19 cellular contexts compared by ENCODE assay signal in genomic region chr9:135662758-135663450, GRCh38. TPM values are rescaled to one million over a fixed set of nuclear protein-coding genes. Genes with fewer than 3 reads are reported as not detected.
DNase-seq lines count a peak whose midpoint lies in the region; TF ChIP-seq lines count a peak whose summit lies in the region.
"Had no signal": no experiment of that assay in that cellular context is flagged by ENCODE, and none has a peak within 500 bp of the region (broad histone marks: within the 10 kb centered on the region; RNA-seq: fewer than 3 reads in every experiment).

TSS of gene LCN9 (plus strand) at chr9:135663309. CDS start at chr9:135663322, 13 bp downstream.

- no peak within 1 kb of the TSS for H3K27ac ChIP-seq in osteoblast (ENCODE audit: low read depth, low read length)
- H3K27ac ChIP-seq in GM23248 = no peak within 1 kb of the TSS
- H3K27ac ChIP-seq: adrenal gland, vagina had no signal

- H3K79me2 ChIP-seq in osteoblast (ENCODE audit: insufficient read depth, low read length) = no peaks in the 10 kb centered on the region
- no peaks in the 10 kb centered on the region for H3K79me2 ChIP-seq in GM23248 (ENCODE audit: insufficient read depth)

- H3K36me3 ChIP-seq in osteoblast (ENCODE audit: insufficient read depth, low read length) (no peaks in the 10 kb centered on the region), GM23248 (ENCODE audit: low read depth) (no peaks in the 10 kb centered on the region)
- H3K36me3 ChIP-seq: adrenal gland, vagina had no signal

- H3K9me2 ChIP-seq in GM23248 (ENCODE audit: insufficient read depth) = no peaks in the 10 kb centered on the region

- 40 to 41% methylated on average over 24 to 25 of the region's 25 CpGs for WGBS in GM23248 (ENCODE audit: low coverage in 1 of 2, low lambda C conversion rate in 2 of 2, missing lambda C conversion rate in 2 of 2), 2 experiments

- no peak within 1 kb of the TSS for H3K27ac Mint-ChIP-seq in T-helper 2 cell treated with Interferon-gamma antibody and Interleukin-4, amounts not matched to agents 5 μg/mL and 100 μg/mL, for 36 hours
- H3K27ac Mint-ChIP-seq: stimulated activated memory B cell treated with anti-CD40 and anti-IgM and Interleukin-4, amounts not matched to agents 10 μg/mL and 1 μg/mL and 100 μg/mL, for 72 hours; T-helper 1 cell treated with Interleukin-12 subunit alpha and Interleukin-12 subunit beta and Interleukin-4 antibody, amounts not matched to agents 30 μg/mL and 1 μg/mL, for 36 hours had no signal

- no peaks in the 10 kb centered on the region for H3F3A ChIP-seq in GM23248 (ENCODE audit: insufficient read depth)

- H4K20me1 ChIP-seq in osteoblast (ENCODE audit: insufficient read depth, low read length) (no peaks in the 10 kb centered on the region), GM23248 (ENCODE audit: insufficient read depth) (no peaks in the 10 kb centered on the region)

- H3K9me3 ChIP-seq in osteoblast (ENCODE audit: low read depth, low read length) (no peaks in the 10 kb centered on the region), GM23248 (ENCODE audit: low read depth) (no peaks in the 10 kb centered on the region)
- H3K9me3 ChIP-seq: adrenal gland, vagina had no signal

- H3K36me3 Mint-ChIP-seq in T-helper 2 cell treated with Interferon-gamma antibody and Interleukin-4, amounts not matched to agents 5 μg/mL and 100 μg/mL, for 36 hours (ENCODE audit: low read depth) = no peaks in the 10 kb centered on the region
- H3K36me3 Mint-ChIP-seq: CD4-positive, CD25-positive, alpha-beta regulatory T cell; stimulated activated memory B cell treated with anti-CD40 and anti-IgM and Interleukin-4, amounts not matched to agents 10 μg/mL and 1 μg/mL and 100 μg/mL, for 72 hours had no signal

- no peaks in the 10 kb centered on the region for H3K27me3 Mint-ChIP-seq in T-helper 2 cell treated with Interferon-gamma antibody and Interleukin-4, amounts not matched to agents 5 μg/mL and 100 μg/mL, for 36 hours (ENCODE audit: low read depth)
- H3K27me3 Mint-ChIP-seq: CD4-positive, CD25-positive, alpha-beta regulatory T cell had no signal

- H3K4me2 ChIP-seq in osteoblast (ENCODE audit: insufficient read depth, low read length) (no peak within 1 kb of the TSS), GM23248 (ENCODE audit: unreplicated experiment) (no peak within 1 kb of the TSS)

- H2AFZ ChIP-seq in osteoblast (ENCODE audit: low read length) (no peak within 1 kb of the TSS), GM23248 (no peak within 1 kb of the TSS)

- in situ Hi-C loops in GM23248 (cut with MboI) = no loop called here

- H3K4me1 ChIP-seq in osteoblast (ENCODE audit: insufficient read depth, low read length) (no peaks in the 10 kb centered on the region), GM23248 (ENCODE audit: insufficient read depth) (no peaks in the 10 kb centered on the region)
- H3K4me1 ChIP-seq: adrenal gland, vagina had no signal

- DNase-seq in EL = peak; percentile 37
- peak; percentile 38 for DNase-seq in M059J (ENCODE audit: low read depth)
- DNase-seq in head of caudate nucleus = peak in 29 of 42 donors; percentile 2 to 80 (median 37)
- peak; percentile 53 for DNase-seq in osteoblast (ENCODE audit: insufficient read length, low spot score, missing footprints)
- no peak for DNase-seq in GM23248
- no peak for DNase-seq in activated CD4-positive, alpha-beta T cell treated with anti-CD3 and anti-CD28 coated beads, Interleukin-2, amount 50 U/mL, for 48 hours
- DNase-seq in T-helper 2 cell treated with Interferon-gamma antibody and Interleukin-4, amounts not matched to agents 5 μg/mL and 100 μg/mL, for 36 hours (ENCODE audit: low spot score) = no peak
- DNase-seq in GM10266 (ENCODE audit: extremely low spot score) = no peak
- DNase-seq: activated T-cell treated with anti-CD3 and anti-CD28 coated beads, Interleukin-2, amount 50 U/mL, for 1 hour; CD4-positive, CD25-positive, alpha-beta regulatory T cell; NCI-H1092 treated with DMSO at 0.1 percent for 48 hours; NCI-H510A; stimulated activated CD4-positive, alpha-beta T cell treated with anti-CD3 and anti-CD28 coated beads, Interleukin-4, amount 100 ng/mL, for 4 hours had no signal

- no peak for TF ChIP-seq CTCF in osteoblast (IDR thresholded peaks at IDR 0.05; ENCODE audit: extremely low read depth, low read depth, low read length)
- TF ChIP-seq CTCF in GM10266 (IDR thresholded peaks at IDR 0.05; ENCODE audit: control insufficient read depth, insufficient read depth, low read depth, missing control alignments) = no peak

- intact Hi-C loops in head of caudate nucleus (cut with DNase I) = no loop called here

- H3K27me3 ChIP-seq in osteoblast (ENCODE audit: insufficient read depth, low read length) (no peaks in the 10 kb centered on the region), GM23248 (replicated peaks; ENCODE audit: insufficient read depth) (no peaks in the 10 kb centered on the region)
- H3K27me3 ChIP-seq: adrenal gland, vagina had no signal

- no peaks in the 10 kb centered on the region for H3K9me3 Mint-ChIP-seq in T-helper 2 cell treated with Interferon-gamma antibody and Interleukin-4, amounts not matched to agents 5 μg/mL and 100 μg/mL, for 36 hours
- H3K9me3 Mint-ChIP-seq: CD4-positive, CD25-positive, alpha-beta regulatory T cell; stimulated activated memory B cell treated with anti-CD40 and anti-IgM and Interleukin-4, amounts not matched to agents 10 μg/mL and 1 μg/mL and 100 μg/mL, for 72 hours; T-helper 1 cell treated with Interleukin-12 subunit alpha and Interleukin-12 subunit beta and Interleukin-4 antibody, amounts not matched to agents 30 μg/mL and 1 μg/mL, for 36 hours had no signal

- no peak within 1 kb of the TSS for H3K9ac ChIP-seq in GM23248

- no peaks in the 10 kb centered on the region for H3K4me1 Mint-ChIP-seq in T-helper 2 cell treated with Interferon-gamma antibody and Interleukin-4, amounts not matched to agents 5 μg/mL and 100 μg/mL, for 36 hours (ENCODE audit: low read depth)
- H3K4me1 Mint-ChIP-seq: CD4-positive, CD25-positive, alpha-beta regulatory T cell; stimulated activated memory B cell treated with anti-CD40 and anti-IgM and Interleukin-4, amounts not matched to agents 10 μg/mL and 1 μg/mL and 100 μg/mL, for 72 hours had no signal

- H3K4me3 ChIP-seq in osteoblast (ENCODE audit: insufficient read depth, low read length) = no peak within 1 kb of the TSS
- no peak within 1 kb of the TSS for H3K4me3 ChIP-seq in GM23248
- H3K4me3 ChIP-seq: adrenal gland, vagina had no signal

- H3K4me3 Mint-ChIP-seq in T-helper 2 cell treated with Interferon-gamma antibody and Interleukin-4, amounts not matched to agents 5 μg/mL and 100 μg/mL, for 36 hours = no peak within 1 kb of the TSS
- H3K4me3 Mint-ChIP-seq: CD4-positive, CD25-positive, alpha-beta regulatory T cell; stimulated activated memory B cell treated with anti-CD40 and anti-IgM and Interleukin-4, amounts not matched to agents 10 μg/mL and 1 μg/mL and 100 μg/mL, for 72 hours; T-helper 1 cell treated with Interleukin-12 subunit alpha and Interleukin-12 subunit beta and Interleukin-4 antibody, amounts not matched to agents 30 μg/mL and 1 μg/mL, for 36 hours had no signal

RNA-seq across cellular contexts. Expression of gene LCN9, which starts in this region (rescaled TPM):
- total RNA-seq in M059J (2014; rRNA removed; shearing (Covaris generic)) = not detected in 2 replicates
- total RNA-seq in osteoblast = not detected in 2 replicates
- not detected in 2 replicates for total RNA-seq in GM23248 (2014; rRNA removed; shearing (Covaris generic))
- not detected in 2 replicates for polyA plus RNA-seq in GM23248 (2016; fragmentation: Nextera tagmentation; extraction: Ambion mirVana)
- total RNA-seq: adrenal gland; CD4-positive, CD25-positive, alpha-beta regulatory T cell; fibroblast of lung; HepG2; vagina had no signal
- polyA plus RNA-seq: adrenal gland; CD4-positive, CD25-positive, alpha-beta regulatory T cell; fibroblast of lung; HepG2 had no signal

Comparison
In these comparisons a context has a peak if more than half of its experiments do, and no peak if none do; other contexts are left out.
1. Peak in DNase-seq in M059J; RNA of the gene not detected or under 1 TPM.
2. Peak in DNase-seq in osteoblast; RNA of the gene not detected or under 1 TPM.
3. DNase-seq: peak in EL (single experiment) and head of caudate nucleus (29 of 42); none in GM23248 (single experiment), activated CD4-positive, alpha-beta T cell treated with anti-CD3 and anti-CD28 coated beads, Interleukin-2, amount 50 U/mL, for 48 hours (0 of 2), T-helper 2 cell treated with Interferon-gamma antibody and Interleukin-4, amounts not matched to agents 5 μg/mL and 100 μg/mL, for 36 hours (single experiment) and GM10266 (single experiment).